In genomic region chr3:32422943-32423342, GRCh38 we compare ENCODE assay signal across 8 cellular contexts. TPM values are rescaled to one million over a fixed set of nuclear protein-coding genes. Genes with fewer than 3 reads are reported as not detected.
A peak's percentile ranks its signal among the peaks of the same experiment; 100 is the strongest.
DNase-seq lines count a peak whose midpoint lies in the region; ATAC-seq and TF ChIP-seq lines count a peak whose summit lies in the region.

No MANE protein-coding gene starts in this region.

- H3K27me3 ChIP-seq in mammary epithelial cell (ENCODE audit: insufficient read depth, low read length) (no peaks in the 10 kb centered on the region), gastrocnemius medialis (no peaks in the 10 kb centered on the region)

- no peak for TF ChIP-seq POLR2A in gastrocnemius medialis (IDR thresholded peaks at IDR 0.05)

- no peaks in the 10 kb centered on the region for H3K9me2 ChIP-seq in OCI-LY7 (ENCODE audit: insufficient read depth, low read length)

- WGBS in mammary epithelial cell (ENCODE audit: low coverage, missing lambda C conversion rate): 93% methylated on average over 2 of the region's 2 CpGs

- H3K4me1 ChIP-seq in OCI-LY7 (ENCODE audit: insufficient read depth, low read length, poor library complexity, severe bottlenecking) (peaks cover 94% of the 10 kb centered on the region), mammary epithelial cell (ENCODE audit: insufficient read depth, low read length) (peaks cover 47% of the 10 kb centered on the region), gastrocnemius medialis (peaks cover 31 to 36% of the 10 kb centered on the region in 2 donors)

- peak overlapping the region; percentile 28 for H3K4me3 ChIP-seq in OCI-LY7 (ENCODE audit: low read depth, low read length, poor library complexity, severe bottlenecking)
- H3K4me3 ChIP-seq in mammary epithelial cell (replicated peaks in 1 of 3; ENCODE audit: insufficient read depth in 1 of 3, low read depth in 2 of 3, low read length in 3 of 3): no peak overlapping the region
- H3K4me3 ChIP-seq in gastrocnemius medialis: no peak overlapping the region

- H3K79me2 ChIP-seq in OCI-LY7 (ENCODE audit: insufficient read depth, low read depth, low read length) (peaks cover 50% of the 10 kb centered on the region), mammary epithelial cell (ENCODE audit: insufficient read depth, low read length) (peaks cover 90% of the 10 kb centered on the region)

- peak overlapping the region; percentile 90 for H3K27ac ChIP-seq in OCI-LY7 (ENCODE audit: low read depth, low read length, poor library complexity, severe bottlenecking)
- H3K27ac ChIP-seq in mammary epithelial cell (ENCODE audit: insufficient read depth, low read depth, low read length): peak overlapping the region; percentile 94
- H3K27ac ChIP-seq in gastrocnemius medialis: peak overlapping the region in 3 of 4 donors; percentile 23 to 55 (median 25)

- ATAC-seq in gastrocnemius medialis: peak; percentile 60 to 71
- no peak for ATAC-seq in HG02571 (IDR thresholded peaks at IDR 0.05; ENCODE audit: unreplicated experiment)

- dilution Hi-C loops in mammary epithelial cell (cut with HindIII; ENCODE audit: low sequenced_read_pairs): no loop called here

- BruUV-seq in OCI-LY7 (replicated peaks; lab: Mats Ljungman, UMichigan) (no TSS peak), mammary epithelial cell (replicated peaks; lab: Mats Ljungman, UMichigan) (no TSS peak)

- peaks cover 13% of the 10 kb centered on the region; the same call in 1 of the 2 replicates for H3K9me3 ChIP-seq in OCI-LY7 (ENCODE audit: low read length)
- H3K9me3 ChIP-seq in mammary epithelial cell (replicated peaks; ENCODE audit: insufficient read depth, low read length): no peaks in the 10 kb centered on the region
- H3K9me3 ChIP-seq in gastrocnemius medialis: no peaks in the 10 kb centered on the region

- peak overlapping the region; percentile 73 for H3K4me2 ChIP-seq in OCI-LY7 (ENCODE audit: low read length)
- H3K4me2 ChIP-seq in mammary epithelial cell (ENCODE audit: insufficient read depth, low read depth, low read length): peak overlapping the region; percentile 2

- DNase-seq in NCI-H748 (lab: John Stamatoyannopoulos, UW; ENCODE audit: unreplicated experiment) (peak; percentile 13), NCI-H748 treated with DMSO at 0.1 percent for 48 hours (lab: John Stamatoyannopoulos, UW) (no peak), OCI-LY7 (ENCODE audit: low spot score) (no peak), mammary epithelial cell (no peak), gastrocnemius medialis (peak; percentile 36 to 49), NCI-H526 (lab: John Stamatoyannopoulos, UW) (no peak)
- no peak for DNase-seq in central memory CD4-positive, alpha-beta T cell

- H3K36me3 ChIP-seq in OCI-LY7 (ENCODE audit: insufficient read depth, low read length) (no peaks in the 10 kb centered on the region), mammary epithelial cell (ENCODE audit: insufficient read depth, low read length) (no peaks in the 10 kb centered on the region), gastrocnemius medialis (no peaks in the 10 kb centered on the region)

- CTCF ChIA-PET in OCI-LY7 (lab: Charles Lee; ENCODE audit: unreplicated experiment): interaction anchor here (0.6 to 2.5 kb wide), 6 partner anchors 10 to 45 kb away, joined by 3 to 12 read pairs (median 4); no protein-coding TSS in a partner anchor
- CTCF ChIA-PET in mammary epithelial cell (lab: Charles Lee; ENCODE audit: low non-redundant PET): no interaction called here

- in situ Hi-C loops in mammary epithelial cell (cut with MboI; ENCODE audit: low sequenced_read_pairs in 2 of 2) (no loop called here), gastrocnemius medialis (cut with MboI; ENCODE audit: low sequenced_read_pairs in 4 of 4) (no loop called here)

- TF ChIP-seq CTCF in OCI-LY7 (conservative IDR thresholded peaks at IDR 0.05; ENCODE audit: low read length) (no peak), mammary epithelial cell (conservative IDR thresholded peaks at IDR 0.05 in 1 of 2, IDR thresholded peaks at IDR 0.05 in 1 of 2; ENCODE audit: extremely low read depth in 1 of 2, insufficient read depth in 1 of 2, low read depth in 1 of 2, low read length in 2 of 2) (no peak), gastrocnemius medialis (IDR thresholded peaks at IDR 0.05 in 4 of 5, conservative IDR thresholded peaks at IDR 0.05 in 1 of 5) (no peak)

- POLR2A ChIA-PET in OCI-LY7 (lab: Charles Lee): interaction anchor here (0.7 to 7.1 kb wide), 13 partner anchors 8 to 60 kb away, joined by 3 to 88 read pairs (median 4); no protein-coding TSS in a partner anchor

- no peak overlapping the region for H3K9ac ChIP-seq in mammary epithelial cell (ENCODE audit: insufficient read depth, low read length)

- intact Hi-C loops in OCI-LY7 (cut with micrococcal nuclease; ENCODE audit: unreplicated experiment): loop anchor here (1.0 to 5.0 kb wide), 3 partner anchors 16 to 624 kb away; no protein-coding TSS in a partner anchor
- intact Hi-C loops in mammary epithelial cell (cut with micrococcal nuclease): loop anchor here (1.0 kb wide), 3 partner anchors 20 to 31 kb away; no protein-coding TSS in a partner anchor
- intact Hi-C loops in gastrocnemius medialis (cut with DNase I; ENCODE audit: low total_unique reads): no loop called here

- H2AFZ ChIP-seq in OCI-LY7 (ENCODE audit: low read length) (peak overlapping the region; percentile 32; the same call in 1 of the 2 replicates), mammary epithelial cell (ENCODE audit: low read depth, low read length) (no peak overlapping the region)

- H4K20me1 ChIP-seq in OCI-LY7 (ENCODE audit: insufficient read depth, low read length) (no peaks in the 10 kb centered on the region), mammary epithelial cell (ENCODE audit: insufficient read depth, low read length) (no peaks in the 10 kb centered on the region)

RNA-seq across cellular contexts. Expression of gene CMTM7, which starts 31.3 kb away (rescaled TPM):
- 13.2 and 16.0 TPM in 2 replicates for total RNA-seq in OCI-LY7 (2014; rRNA removed; shearing (Covaris generic))
- total RNA-seq in OCI-LY7 (2022): 19.0 TPM in 2 replicates
- total RNA-seq in mammary epithelial cell: 10 to 100 TPM; 35.8 to 62.1 TPM
- 78.0 TPM for polyA plus RNA-seq in mammary epithelial cell
- polyA minus RNA-seq in mammary epithelial cell: 105 TPM
- total RNA-seq in gastrocnemius medialis: 1 to 10 TPM; 1.1 to 3.3 (median 1.7) TPM

Comparison
In these comparisons a context has a peak if more than half of its experiments do, and no peak if none do; other contexts are left out.
1. DNase-seq: peak in NCI-H748 (single experiment) and gastrocnemius medialis (2 of 2); none in NCI-H748 treated with DMSO at 0.1 percent for 48 hours (single experiment), OCI-LY7 (single experiment), mammary epithelial cell (single experiment), central memory CD4-positive, alpha-beta T cell (single experiment) and NCI-H526 (0 of 2).
2. H3K27ac ChIP-seq: peak in every context shown above with its lines; median percentile 94 in mammary epithelial cell; 90 in OCI-LY7; 25 in gastrocnemius medialis.